Comparison of ENCODE assay signal across 14 cellular contexts in genomic region chr19:33409035-33409434, GRCh38. TPM values are rescaled to one million over a fixed set of nuclear protein-coding genes. Genes with fewer than 3 reads are reported as not detected.
A peak's percentile ranks its signal among the peaks of the same experiment; 100 is the strongest.
DNase-seq lines count a peak whose midpoint lies in the region; ATAC-seq and TF ChIP-seq lines count a peak whose summit lies in the region.
"Had no signal": no experiment of that assay in that cellular context is flagged by ENCODE, and none has a peak within 500 bp of the region (broad histone marks: within the 10 kb centered on the region; RNA-seq: fewer than 3 reads in every experiment).

No MANE protein-coding gene starts in this region.

- H3K27ac ChIP-seq in BLaER1 (no peak overlapping the region), sigmoid colon (no peak overlapping the region)
- H3K27ac ChIP-seq: C4-2B had no signal

- H3K27ac Mint-ChIP-seq in glutamatergic neuron (ENCODE audit: unreplicated experiment): no peak overlapping the region
- H3K27ac Mint-ChIP-seq in activated CD8-positive, alpha-beta T cell treated with anti-CD3 and anti-CD28 coated beads, Interleukin-2, amount 10 ng/mL, durations not matched to agents 7 days and 5 days: no peak overlapping the region
- no peak overlapping the region for H3K27ac Mint-ChIP-seq in activated CD4-positive, alpha-beta memory T cell treated with anti-CD3 and anti-CD28 coated beads for 36 hours
- H3K27ac Mint-ChIP-seq: B cell; CD4-positive, alpha-beta memory T cell; H9 had no signal

- CTCF ChIA-PET in activated CD8-positive, alpha-beta T cell treated with anti-CD3 and anti-CD28 coated beads, Interleukin-2, amount 10 ng/mL, durations not matched to agents 7 days and 5 days (lab: Charles Lee): interaction anchor here (1.2 to 1.8 kb wide), 2 partner anchors 165 to 173 kb away, joined by 4 to 5 read pairs; no protein-coding TSS in a partner anchor
- CTCF ChIA-PET in activated CD4-positive, alpha-beta memory T cell treated with anti-CD3 and anti-CD28 coated beads for 36 hours (lab: Charles Lee): interaction anchor here (0.6 to 3.5 kb wide), 5 partner anchors 9 to 285 kb away, joined by 3 to 18 read pairs (median 3); no protein-coding TSS in a partner anchor

- peaks cover 6% of the 10 kb centered on the region; the same call in 1 of the 2 replicates for H4K20me1 ChIP-seq in BLaER1

- no peak for TF ChIP-seq EP300 in sigmoid colon (IDR thresholded peaks at IDR 0.05)

- no peak overlapping the region for H3K4me3 Mint-ChIP-seq in glutamatergic neuron (ENCODE audit: unreplicated experiment)
- no peak overlapping the region for H3K4me3 Mint-ChIP-seq in activated CD8-positive, alpha-beta T cell treated with anti-CD3 and anti-CD28 coated beads, Interleukin-2, amount 10 ng/mL, durations not matched to agents 7 days and 5 days
- H3K4me3 Mint-ChIP-seq in activated CD4-positive, alpha-beta memory T cell treated with anti-CD3 and anti-CD28 coated beads for 36 hours: no peak overlapping the region
- H3K4me3 Mint-ChIP-seq: B cell; CD4-positive, alpha-beta memory T cell; H9 had no signal

- ATAC-seq in Right ventricle myocardium superior (ENCODE audit: poor library complexity) (no peak), Right ventricle myocardium inferior (no peak)
- no peak for ATAC-seq in activated CD8-positive, alpha-beta T cell treated with anti-CD3 and anti-CD28 coated beads, Interleukin-2, amount 10 ng/mL, durations not matched to agents 7 days and 5 days
- ATAC-seq: GM12878 had no signal

- H3K4me1 ChIP-seq in BLaER1 (peaks cover 48% of the 10 kb centered on the region), sigmoid colon (peaks cover 0 to 18% (median 6%) of the 10 kb centered on the region in 4 donors)

- DNase-seq in Right ventricle myocardium superior (peak; percentile 24), Right ventricle myocardium inferior (ENCODE audit: missing footprints) (no peak), glutamatergic neuron (peak; percentile 9), sigmoid colon (peak; percentile 52)
- no peak for DNase-seq in activated CD8-positive, alpha-beta T cell treated with anti-CD3 and anti-CD28 coated beads, Interleukin-2, amount 10 ng/mL, durations not matched to agents 7 days and 5 days
- DNase-seq in activated CD4-positive, alpha-beta memory T cell treated with anti-CD3 and anti-CD28 coated beads for 36 hours: no peak
- DNase-seq: CD4-positive, alpha-beta memory T cell; DMS79; GOT3; H9 had no signal

- 0 out of 2 replicates have a peak overlapping the region, but pooled peaks have one; percentile 3 for H3K9ac ChIP-seq in BLaER1

- TF ChIP-seq POLR2A in sigmoid colon (IDR thresholded peaks at IDR 0.05): no peak

- H3K9me3 Mint-ChIP-seq in glutamatergic neuron (ENCODE audit: unreplicated experiment): peaks cover 2% of the 10 kb centered on the region
- H3K9me3 Mint-ChIP-seq in activated CD8-positive, alpha-beta T cell treated with anti-CD3 and anti-CD28 coated beads, Interleukin-2, amount 10 ng/mL, durations not matched to agents 7 days and 5 days (ENCODE audit: insufficient read depth): no peaks in the 10 kb centered on the region
- H3K9me3 Mint-ChIP-seq in activated CD4-positive, alpha-beta memory T cell treated with anti-CD3 and anti-CD28 coated beads for 36 hours: no peaks in the 10 kb centered on the region
- H3K9me3 Mint-ChIP-seq: CD4-positive, alpha-beta memory T cell; H9 had no signal

- intact Hi-C loops in Right ventricle myocardium superior (cut with DNase I) (no loop called here), Right ventricle myocardium inferior (cut with DNase I) (loop anchor here (5.0 to 10.0 kb wide), 2 partner anchors 107 to 264 kb away; partner anchors contain the start of gene CEBPA), sigmoid colon (cut with DNase I) (no loop called here)
- intact Hi-C loops in activated CD4-positive, alpha-beta memory T cell treated with anti-CD3 and anti-CD28 coated beads for 36 hours (cut with micrococcal nuclease): loop anchor here (5.0 kb wide), 1 partner anchor 267 kb away; no protein-coding TSS in a partner anchor

- no peaks in the 10 kb centered on the region for H3K9me3 ChIP-seq in BLaER1
- H3K9me3 ChIP-seq in sigmoid colon: no peaks in the 10 kb centered on the region

- no peaks in the 10 kb centered on the region; the same call in 1 of the 2 replicates for H3K36me3 ChIP-seq in BLaER1
- peaks cover 0 to 13% (median 0%) of the 10 kb centered on the region in 4 donors for H3K36me3 ChIP-seq in sigmoid colon

- no peaks in the 10 kb centered on the region for H3K36me3 Mint-ChIP-seq in glutamatergic neuron (ENCODE audit: unreplicated experiment)
- H3K36me3 Mint-ChIP-seq in activated CD8-positive, alpha-beta T cell treated with anti-CD3 and anti-CD28 coated beads, Interleukin-2, amount 10 ng/mL, durations not matched to agents 7 days and 5 days (ENCODE audit: low read depth): no peaks in the 10 kb centered on the region
- no peaks in the 10 kb centered on the region for H3K36me3 Mint-ChIP-seq in activated CD4-positive, alpha-beta memory T cell treated with anti-CD3 and anti-CD28 coated beads for 36 hours

- peaks cover 5% of the 10 kb centered on the region for H3K27me3 Mint-ChIP-seq in glutamatergic neuron (ENCODE audit: unreplicated experiment)
- H3K27me3 Mint-ChIP-seq in activated CD8-positive, alpha-beta T cell treated with anti-CD3 and anti-CD28 coated beads, Interleukin-2, amount 10 ng/mL, durations not matched to agents 7 days and 5 days (ENCODE audit: low read depth): no peaks in the 10 kb centered on the region
- H3K27me3 Mint-ChIP-seq in activated CD4-positive, alpha-beta memory T cell treated with anti-CD3 and anti-CD28 coated beads for 36 hours: no peaks in the 10 kb centered on the region
- H3K27me3 Mint-ChIP-seq: B cell; CD4-positive, alpha-beta memory T cell had no signal

- H3K27me3 ChIP-seq in BLaER1: no peaks in the 10 kb centered on the region
- H3K27me3 ChIP-seq in sigmoid colon: no peaks in the 10 kb centered on the region

- TF ChIP-seq CTCF in glutamatergic neuron (IDR thresholded peaks at IDR 0.05; ENCODE audit: partially characterized antibody, unreplicated experiment): no peak
- TF ChIP-seq CTCF in sigmoid colon (IDR thresholded peaks at IDR 0.05): no peak

- POLR2A ChIA-PET in activated CD8-positive, alpha-beta T cell treated with anti-CD3 and anti-CD28 coated beads, Interleukin-2, amount 10 ng/mL, durations not matched to agents 7 days and 5 days (lab: Charles Lee): no interaction called here
- POLR2A ChIA-PET in activated CD4-positive, alpha-beta memory T cell treated with anti-CD3 and anti-CD28 coated beads for 36 hours (lab: Charles Lee): no interaction called here

- H3K4me3 ChIP-seq in BLaER1: no peak overlapping the region
- H3K4me3 ChIP-seq in sigmoid colon: no peak overlapping the region
- H3K4me3 ChIP-seq: GM12878 had no signal

- H3K4me2 ChIP-seq in BLaER1: peak overlapping the region; percentile 13; the same call in 1 of the 2 replicates

- 55 to 71% methylated on average over 8 of the region's 8 CpGs for WGBS in sigmoid colon, 2 donors

- H3K4me1 Mint-ChIP-seq in glutamatergic neuron (ENCODE audit: low read depth, unreplicated experiment): peaks cover 9% of the 10 kb centered on the region
- H3K4me1 Mint-ChIP-seq in activated CD8-positive, alpha-beta T cell treated with anti-CD3 and anti-CD28 coated beads, Interleukin-2, amount 10 ng/mL, durations not matched to agents 7 days and 5 days (ENCODE audit: low read depth): no peaks in the 10 kb centered on the region
- peaks cover 4% of the 10 kb centered on the region for H3K4me1 Mint-ChIP-seq in activated CD4-positive, alpha-beta memory T cell treated with anti-CD3 and anti-CD28 coated beads for 36 hours (ENCODE audit: low read depth)
- H3K4me1 Mint-ChIP-seq: B cell had no signal

RNA-seq across cellular contexts. Expression of gene CEBPG, which starts 35.5 kb away (rescaled TPM):
- total RNA-seq in Right ventricle myocardium superior (16.1 TPM), Right ventricle myocardium inferior (17.5 TPM), glutamatergic neuron (ENCODE audit: unreplicated experiment) (75.1 TPM), sigmoid colon (10 to 100 TPM; 18.6 to 27.8 (median 23.0) TPM)
- polyA plus RNA-seq in sigmoid colon: 10 to 100 TPM; 44.2 to 84.6 (median 64.9) TPM
- 10 to 100 TPM; 19.6 to 20.6 TPM for total RNA-seq in activated CD8-positive, alpha-beta T cell treated with anti-CD3 and anti-CD28 coated beads, Interleukin-2, amount 10 ng/mL, durations not matched to agents 7 days and 5 days
- total RNA-seq in activated CD4-positive, alpha-beta memory T cell treated with anti-CD3 and anti-CD28 coated beads for 36 hours: 10 to 100 TPM; 30.6 to 30.9 TPM

Comparison
In these comparisons a context has a peak if more than half of its experiments do, and no peak if none do; other contexts are left out.
1. DNase-seq: peak in Right ventricle myocardium superior (single experiment), glutamatergic neuron (single experiment) and sigmoid colon (single experiment); none in Right ventricle myocardium inferior (single experiment), activated CD8-positive, alpha-beta T cell treated with anti-CD3 and anti-CD28 coated beads, Interleukin-2, amount 10 ng/mL, durations not matched to agents 7 days and 5 days (single experiment) and activated CD4-positive, alpha-beta memory T cell treated with anti-CD3 and anti-CD28 coated beads for 36 hours (single experiment).
2. intact Hi-C loops: an anchor here in Right ventricle myocardium inferior (5.0 to 10.0 kb wide) and activated CD4-positive, alpha-beta memory T cell treated with anti-CD3 and anti-CD28 coated beads for 36 hours (5.0 kb wide); none called in Right ventricle myocardium superior and sigmoid colon.